ENCODE assay signal across 28 cellular contexts in the genomic region with DNA sequence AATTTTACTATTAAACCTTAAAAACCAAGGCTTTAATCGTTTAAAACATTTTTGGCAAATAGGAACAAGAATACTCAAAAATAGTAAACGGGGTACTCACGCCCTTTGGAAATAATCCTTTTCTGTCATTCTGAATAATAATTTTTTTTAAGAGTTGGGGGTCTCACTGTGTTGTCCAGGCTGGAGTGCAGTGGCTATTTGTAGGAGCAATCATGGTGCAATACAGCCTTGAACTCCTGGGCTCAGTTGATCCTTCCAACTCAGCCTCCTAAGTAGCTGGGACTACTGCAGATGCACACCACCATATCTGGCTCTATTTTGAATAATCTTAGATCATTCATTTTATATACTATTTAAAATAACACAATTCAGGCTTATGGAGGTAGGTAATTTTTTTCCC. TPM values are rescaled to one million over a fixed set of nuclear protein-coding genes. Genes with fewer than 3 reads are reported as not detected.
DNase-seq lines count a peak whose midpoint lies in the region; ATAC-seq, FAIRE-seq and TF ChIP-seq lines count a peak whose summit lies in the region.
"Had no signal": no experiment of that assay in that cellular context is flagged by ENCODE, and none has a peak within 500 bp of the region (broad histone marks: within the 10 kb centered on the region; RNA-seq: fewer than 3 reads in every experiment).

No MANE protein-coding gene starts in this region.

- intact Hi-C loops in HepG2 (cut with micrococcal nuclease; ENCODE audit: unreplicated experiment) = no loop called here
- intact Hi-C loops in right lobe of liver (cut with DNase I) = no loop called here
- intact Hi-C loops in IMR-90 (cut with micrococcal nuclease) = no loop called here
- intact Hi-C loops in K562 (cut with micrococcal nuclease) = no loop called here

- H2AFZ ChIP-seq in HepG2 (ENCODE audit: low read length) = no peak overlapping the region
- no peak overlapping the region for H2AFZ ChIP-seq in IMR-90 (replicated peaks; ENCODE audit: low read length, poor library complexity)
- no peak overlapping the region for H2AFZ ChIP-seq in K562 (ENCODE audit: low read depth, low read length)

- TF ChIP-seq EP300 in HepG2 (IDR thresholded peaks at IDR 0.05; ENCODE audit: low read depth in 2 of 2, low read length in 2 of 2) (no peak), HepG2 (CRISPR knock-in tag; IDR thresholded peaks at IDR 0.05; ENCODE audit: borderline replicate concordance) (no peak), K562 (IDR thresholded peaks at IDR 0.05; ENCODE audit: low read length) (no peak)

- H3K9me3 ChIP-seq in HepG2 (ENCODE audit: low read length) = no peaks in the 10 kb centered on the region
- no peaks in the 10 kb centered on the region for H3K9me3 ChIP-seq in right lobe of liver
- H3K9me3 ChIP-seq in IMR-90 (ENCODE audit: control insufficient read depth, insufficient read depth, low read length) = no peaks in the 10 kb centered on the region
- H3K9me3 ChIP-seq in T-helper 17 cell (ENCODE audit: control insufficient read depth, low read length, poor library complexity, severe bottlenecking) = no peaks in the 10 kb centered on the region
- H3K9me3 ChIP-seq in K562 (replicated peaks; ENCODE audit: control insufficient read depth, insufficient read depth, low read depth, low read length) = no peaks in the 10 kb centered on the region
- H3K9me3 ChIP-seq: A549, BE2C, BLaER1 had no signal

- no peak for FAIRE-seq in HepG2 (lab: Jason Lieb, UNC)
- FAIRE-seq in K562 (lab: Jason Lieb, UNC) = no peak
- FAIRE-seq: A549, GM12891, GM19239 had no signal

- H2AK5ac ChIP-seq in IMR-90 (ENCODE audit: low read depth, low read length) = no peak overlapping the region

- no peak for TF ChIP-seq CTCF in HepG2 (CRISPR knock-in tag; IDR thresholded peaks at IDR 0.05)
- TF ChIP-seq CTCF in right lobe of liver (IDR thresholded peaks at IDR 0.05) = no peak
- no peak for TF ChIP-seq CTCF in IMR-90 (conservative IDR thresholded peaks at IDR 0.05; ENCODE audit: low read depth, low read length)
- TF ChIP-seq CTCF in K562 (IDR thresholded peaks at IDR 0.05 in 2 of 3, conservative IDR thresholded peaks at IDR 0.05 in 1 of 3; ENCODE audit: insufficient read depth in 2 of 3, low read depth in 1 of 3, low read length in 3 of 3) = no peak

- CTCF ChIA-PET in HepG2 (lab: Yijun Ruan, JAX; ENCODE audit: low intra/inter-chr PET ratio, low total read pairs) = no interaction called here
- CTCF ChIA-PET in IMR-90 (lab: Yijun Ruan, JAX) = no interaction called here
- CTCF ChIA-PET in K562 (lab: Yijun Ruan, JAX; ENCODE audit: low intra/inter-chr PET ratio) = no interaction called here

- POLR2A ChIA-PET in HepG2 (lab: Yijun Ruan, JAX) (no interaction called here), IMR-90 (lab: Charles Lee; ENCODE audit: unreplicated experiment) (no interaction called here), K562 (lab: Yijun Ruan, JAX) (interaction anchor here (0.7 to 1.4 kb wide), 5 partner anchors 8 to 19 kb away, joined by 3 to 9 read pairs (median 3); no protein-coding TSS in a partner anchor)

- H3K9ac ChIP-seq in HepG2 (ENCODE audit: insufficient read depth, low read depth, low read length) (no peak overlapping the region), IMR-90 (ENCODE audit: low read depth, low read length) (no peak overlapping the region), K562 (ENCODE audit: insufficient read depth in 1 of 2, low read depth in 2 of 2, low read length in 2 of 2) (no peak overlapping the region)
- H3K9ac ChIP-seq: BLaER1 had no signal

- H3K27ac ChIP-seq in HepG2 (ENCODE audit: extremely low read length, insufficient read depth, low read length) (no peak overlapping the region), right lobe of liver (no peak overlapping the region), IMR-90 (ENCODE audit: insufficient read depth, low read length) (no peak overlapping the region), K562 (ENCODE audit: extremely low read depth, low read depth, low read length) (no peak overlapping the region)
- H3K27ac ChIP-seq: 22Rv1, A549, BLaER1 had no signal

- H3K9me1 ChIP-seq in IMR-90 (ENCODE audit: insufficient read depth, low read length) = no peaks in the 10 kb centered on the region; the same call in 1 of the 2 replicates
- no peaks in the 10 kb centered on the region for H3K9me1 ChIP-seq in K562 (ENCODE audit: control insufficient read depth, insufficient read depth, low read length)

- no peaks in the 10 kb centered on the region for H3K27me3 ChIP-seq in HepG2 (ENCODE audit: control insufficient read depth in 1 of 2, insufficient read depth in 2 of 2, low read length in 2 of 2)
- no peaks in the 10 kb centered on the region for H3K27me3 ChIP-seq in right lobe of liver
- H3K27me3 ChIP-seq in IMR-90 (ENCODE audit: control insufficient read depth, insufficient read depth, low read length) = no peaks in the 10 kb centered on the region
- no peaks in the 10 kb centered on the region for H3K27me3 ChIP-seq in K562 (ENCODE audit: control insufficient read depth in 2 of 2, insufficient read depth in 2 of 2, low read length in 2 of 2)
- H3K27me3 ChIP-seq: BE2C, BLaER1 had no signal

- H3K36me3 ChIP-seq in HepG2 (replicated peaks in 1 of 2; ENCODE audit: control insufficient read depth in 1 of 2, insufficient read depth in 2 of 2, low read length in 2 of 2) = peaks cover 4 to 48% of the 10 kb centered on the region in 2 experiments
- peaks cover 0 to 49% (median 11%) of the 10 kb centered on the region in 4 donors for H3K36me3 ChIP-seq in right lobe of liver
- peaks cover 24% of the 10 kb centered on the region for H3K36me3 ChIP-seq in IMR-90 (ENCODE audit: control insufficient read depth, insufficient read depth, low read length)
- H3K36me3 ChIP-seq in K562 (ENCODE audit: control insufficient read depth, insufficient read depth, low read length) = peaks cover 83% of the 10 kb centered on the region

- H3K14ac ChIP-seq in IMR-90 (replicated peaks; ENCODE audit: low read depth, low read length) = no peak overlapping the region

- in situ Hi-C loops in HepG2 (cut with HindIII; ENCODE audit: extremely low pct_ligation_motif_present, low pct_unique_long_range_greater_than_20kb) = no loop called here
- in situ Hi-C loops in IMR-90 (cut with MboI; ENCODE audit: low sequenced_read_pairs) = no loop called here
- in situ Hi-C loops in K562 (cut with MboI) = no loop called here

- no peak for ATAC-seq in HepG2
- no peak for ATAC-seq in right lobe of liver
- no peak for ATAC-seq in IMR-90 (ENCODE audit: low read depth)
- no peak for ATAC-seq in T-helper 17 cell
- ATAC-seq in K562 = no peak
- no peak for ATAC-seq in stimulated activated naive CD8-positive, alpha-beta T cell treated with anti-CD3 and anti-CD28 coated beads, Interleukin-15, Interleukin-2, amounts not matched to agents 100 U/mL and 50 U/mL, for 24 hours
- ATAC-seq in HG03175 (IDR thresholded peaks at IDR 0.05; ENCODE audit: unreplicated experiment) = no peak
- ATAC-seq: A549 had no signal

- H3K4me3 ChIP-seq in HepG2 (replicated peaks in 1 of 3; ENCODE audit: insufficient read depth in 1 of 3, low read depth in 2 of 3, low read length in 3 of 3) (no peak overlapping the region), right lobe of liver (no peak overlapping the region), IMR-90 (ENCODE audit: insufficient read depth, low read depth, low read length) (no peak overlapping the region), K562 (no peak overlapping the region)
- H3K4me3 ChIP-seq: A549, BLaER1 had no signal

- H3K4ac ChIP-seq in IMR-90 (ENCODE audit: low read depth, low read length) = no peak overlapping the region

- peaks cover 15% of the 10 kb centered on the region for H3K4me1 Mint-ChIP-seq in T-helper 17 cell
- H3K4me1 Mint-ChIP-seq: CD14-positive monocyte had no signal

- H2BK120ac ChIP-seq in IMR-90 (ENCODE audit: low read depth, low read length) = no peak overlapping the region

- peak overlapping the region; percentile 24 for H3K27ac Mint-ChIP-seq in T-helper 17 cell
- H3K27ac Mint-ChIP-seq: CD14-positive monocyte had no signal

- BruUV-seq in HepG2 (replicated peaks; lab: Mats Ljungman, UMichigan) (TSS peak; percentile 15), IMR-90 (replicated peaks; lab: Mats Ljungman, UMichigan) (TSS peak; percentile 10), K562 (replicated peaks; lab: Mats Ljungman, UMichigan) (no TSS peak)

- H4K20me1 ChIP-seq in HepG2 (ENCODE audit: insufficient read depth, low read length) = peaks cover 9% of the 10 kb centered on the region
- peaks cover 6% of the 10 kb centered on the region for H4K20me1 ChIP-seq in IMR-90 (ENCODE audit: insufficient read depth, low read length)
- no peaks in the 10 kb centered on the region for H4K20me1 ChIP-seq in K562 (replicated peaks; ENCODE audit: control insufficient read depth, insufficient read depth, low read length)

- no peak for DNase-seq in HepG2 (ENCODE audit: low spot score)
- no peak for DNase-seq in right lobe of liver
- no peak for DNase-seq in IMR-90
- DNase-seq in T-helper 17 cell = no peak
- DNase-seq in K562 (ENCODE audit: extremely low read depth in 1 of 4, low spot score in 3 of 4) = no peak
- no peak for DNase-seq in stimulated activated naive CD8-positive, alpha-beta T cell treated with anti-CD3 and anti-CD28 coated beads, Interleukin-15, Interleukin-2, amounts not matched to agents 100 U/mL and 50 U/mL, for 24 hours
- DNase-seq in cortex of kidney (lab: John Stamatoyannopoulos, UW) = no peak
- DNase-seq: ACHN; BE2C; C1 segment of cervical spinal cord; CD4-positive, alpha-beta memory T cell; CD4-positive, CD25-positive, alpha-beta regulatory T cell; CD8-positive, alpha-beta memory T cell; COR-L47; DMS 273 treated with DMSO at 0.1 percent for 48 hours; DMS153; DMS53; DMS79; DND-41; EL; GDM1 had no signal

- TF ChIP-seq RAD21 in HepG2 (CRISPR knock-in tag; IDR thresholded peaks at IDR 0.05) (no peak), IMR-90 (IDR thresholded peaks at IDR 0.05; ENCODE audit: low read length) (no peak), K562 (CRISPR knock-in tag; conservative IDR thresholded peaks at IDR 0.05 in 1 of 2, IDR thresholded peaks at IDR 0.05 in 1 of 2) (no peak)

- H2BK5ac ChIP-seq in IMR-90 (ENCODE audit: low read depth, low read length, poor library complexity, severe bottlenecking) = no peak overlapping the region

- no peak overlapping the region for H4K91ac ChIP-seq in IMR-90 (ENCODE audit: insufficient read depth, low read depth, low read length)

- dilution Hi-C loops in IMR-90 (cut with HindIII; ENCODE audit: low sequenced_read_pairs, unreplicated experiment) = no loop called here

- H4K5ac ChIP-seq in IMR-90 (ENCODE audit: low read depth, low read length) = no peak overlapping the region

- no peak overlapping the region for H3K18ac ChIP-seq in IMR-90 (ENCODE audit: low read depth, low read length)

- H3K56ac ChIP-seq in IMR-90 (ENCODE audit: extremely low read depth, insufficient read depth, low read length) = no peak overlapping the region

- no peak for TF ChIP-seq POLR2A in HepG2 (IDR thresholded peaks at IDR 0.05; ENCODE audit: insufficient read depth in 1 of 2, low read depth in 2 of 2, low read length in 2 of 2)
- TF ChIP-seq POLR2A in right lobe of liver (IDR thresholded peaks at IDR 0.05) = no peak
- TF ChIP-seq POLR2A in IMR-90 (IDR thresholded peaks at IDR 0.05; ENCODE audit: low read depth, low read length) = no peak
- no peak for TF ChIP-seq POLR2A in K562 (conservative IDR thresholded peaks at IDR 0.05)

- H3K79me2 ChIP-seq in HepG2 (ENCODE audit: insufficient read depth, low read length) (peaks cover 26% of the 10 kb centered on the region), K562 (ENCODE audit: control insufficient read depth, insufficient read depth, low read length) (peaks cover 74% of the 10 kb centered on the region)

- no peak overlapping the region for H2BK20ac ChIP-seq in IMR-90 (ENCODE audit: low read depth, low read length)

- no peak overlapping the region for H2BK15ac ChIP-seq in IMR-90 (ENCODE audit: low read depth, low read length)

- no peak overlapping the region for H3K23ac ChIP-seq in IMR-90 (ENCODE audit: low read depth, low read length)

- peaks cover 8% of the 10 kb centered on the region for H3K36me3 Mint-ChIP-seq in T-helper 17 cell (ENCODE audit: low read depth)

- H3K4me1 ChIP-seq in HepG2 (ENCODE audit: insufficient read depth, low read length) (no peaks in the 10 kb centered on the region), right lobe of liver (no peaks in the 10 kb centered on the region), IMR-90 (ENCODE audit: control insufficient read depth, insufficient read depth, low read length) (no peaks in the 10 kb centered on the region), K562 (replicated peaks in 1 of 2; ENCODE audit: control insufficient read depth in 2 of 2, insufficient read depth in 2 of 2, low read length in 2 of 2) (peaks cover 0 to 4% of the 10 kb centered on the region in 2 experiments; a peak in 2 of 5 replicates)
- H3K4me1 ChIP-seq: BE2C, BLaER1 had no signal

- no peak overlapping the region for H2AK9ac ChIP-seq in IMR-90 (replicated peaks; ENCODE audit: low read depth, low read length, poor library complexity)

- no peaks in the 10 kb centered on the region for H3K27me3 Mint-ChIP-seq in T-helper 17 cell
- H3K27me3 Mint-ChIP-seq: CD4-positive, alpha-beta memory T cell; CD4-positive, CD25-positive, alpha-beta regulatory T cell; CD8-positive, alpha-beta memory T cell had no signal

- no peak overlapping the region for H4K8ac ChIP-seq in IMR-90 (ENCODE audit: low read depth in 2 of 2, low read length in 2 of 2)

- WGBS in HepG2 (ENCODE audit: low lambda C conversion rate) = 96% methylated on average over 3 of the region's 3 CpGs
- 93% methylated on average over 3 of the region's 3 CpGs for WGBS in right lobe of liver (ENCODE audit: insufficient coverage, low coverage, low lambda C conversion rate, missing lambda C conversion rate)
- WGBS in IMR-90 (ENCODE audit: extremely low coverage in 2 of 2, insufficient read length in 1 of 2), 2 experiments = no CpG with 5 or more reads among the region's 3 CpGs
- 96% methylated on average over 3 of the region's 3 CpGs for WGBS in K562 (ENCODE audit: insufficient coverage, low coverage, missing lambda C conversion rate)

- H3K4me2 ChIP-seq in HepG2 (ENCODE audit: low read depth, low read length) (no peak overlapping the region), IMR-90 (ENCODE audit: low read depth, low read length) (no peak overlapping the region), K562 (ENCODE audit: insufficient read depth, low read length) (no peak overlapping the region)
- H3K4me2 ChIP-seq: A549, BLaER1 had no signal

- H3K79me1 ChIP-seq in IMR-90 (ENCODE audit: low read depth in 1 of 2, low read length in 2 of 2) = peaks cover 13 to 36% of the 10 kb centered on the region in 2 experiments

- H3K4me3 Mint-ChIP-seq in T-helper 17 cell = no peak overlapping the region
- H3K4me3 Mint-ChIP-seq: CD14-positive monocyte; CD4-positive, alpha-beta memory T cell; CD4-positive, CD25-positive, alpha-beta regulatory T cell; CD8-positive, alpha-beta memory T cell had no signal

RNA-seq across cellular contexts. Expression of a gene that starts 24.9 kb away (rescaled TPM):
- total RNA-seq in HepG2 (2016; rRNA removed; fragmentation: Illumina TruSeq; extraction: Trizol) (50.7 and 59.5 TPM in 2 replicates), right lobe of liver (10 to 100 TPM; 23.2 to 40.0 (median 36.3) TPM), IMR-90 (2012; rRNA removed) (14.9 and 30.6 TPM in 2 replicates), T-helper 17 cell (100 to 1,000 TPM; 187 to 190 TPM), K562 (2014; rRNA removed) (110 and 119 TPM in 2 replicates), K562 (2014; rRNA removed; fragmentation: Illumina TruSeq; extraction: Trizol) (144 and 164 TPM in 2 replicates), K562 (2015; rRNA removed; fragmentation: Illumina TruSeq; extraction: Trizol) (141 and 144 TPM in 2 replicates), K562 (2021) (198 and 207 TPM in 2 replicates)
- total RNA-seq in HepG2 (2016; cell fraction: cytosol; rRNA removed; fragmentation: Illumina TruSeq; extraction: Trizol; ENCODE audit: low read depth) = 9.4 and 13.3 TPM in 2 replicates
- total RNA-seq in HepG2 (2016; cell fraction: insoluble cytoplasmic fraction; rRNA removed; fragmentation: Illumina TruSeq; extraction: Trizol) = 50.6 and 54.5 TPM in 2 replicates
- 19.2 and 24.0 TPM in 2 replicates for total RNA-seq in HepG2 (2016; cell fraction: membrane; rRNA removed; fragmentation: Illumina TruSeq; extraction: Trizol)
- total RNA-seq in HepG2 (2016; cell fraction: nucleus; rRNA removed; fragmentation: Illumina TruSeq; extraction: Trizol) = 50.0 and 54.9 TPM in 2 replicates
- polyA plus RNA-seq in HepG2 (2011; rRNA removed) (15.9 and 17.9 TPM in 2 replicates), IMR-90 (2012; rRNA removed) (31.8 and 45.8 TPM in 2 replicates), K562 (2011; rRNA removed) (95.0 and 115 TPM in 2 replicates), K562 (2014; fragmentation: Illumina TruSeq; extraction: Trizol) (137 and 168 TPM in 2 replicates), K562 (2014; fragmentation: Nextera tagmentation; extraction: Ambion mirVana) (10 to 100 TPM; 56.1 to 66.5 TPM), K562 (2014; rRNA removed) (117 and 144 TPM in 2 replicates)
- polyA plus RNA-seq in HepG2 (2011; cell fraction: cytosol; rRNA removed) = 9.5 and 11.8 TPM in 2 replicates
- 57.7 and 73.4 TPM in 2 replicates for polyA plus RNA-seq in HepG2 (2011; cell fraction: nucleus; rRNA removed)
- polyA plus RNA-seq in HepG2 (2012) = 25.8 and 32.8 TPM in 2 replicates
- polyA plus RNA-seq in HepG2 (2016; cell fraction: cytosol; fragmentation: Illumina TruSeq; extraction: Trizol; ENCODE audit: low read depth) = 3.1 and 3.2 TPM in 2 replicates
- 56.2 and 61.3 TPM in 2 replicates for polyA plus RNA-seq in HepG2 (2016; cell fraction: insoluble cytoplasmic fraction; fragmentation: Illumina TruSeq; extraction: Trizol; ENCODE audit: low read depth)
- 9.0 and 10.3 TPM in 2 replicates for polyA plus RNA-seq in HepG2 (2016; cell fraction: membrane; fragmentation: Illumina TruSeq; extraction: Trizol; ENCODE audit: low read depth)
- polyA plus RNA-seq in HepG2 (2016; cell fraction: nucleus; fragmentation: Illumina TruSeq; extraction: Trizol; ENCODE audit: insufficient read depth, low read depth) = 70.2 and 76.0 TPM in 2 replicates
- 25.3 and 62.6 TPM in 2 replicates for polyA minus RNA-seq in HepG2 (2011; rRNA and poly(A)+ RNA removed; ENCODE audit: low replicate concordance)
- polyA minus RNA-seq in HepG2 (2011; cell fraction: cytosol; rRNA and poly(A)+ RNA removed) = 11.8 and 15.0 TPM in 2 replicates
- polyA minus RNA-seq in HepG2 (2011; cell fraction: nucleus; rRNA and poly(A)+ RNA removed) = 91.1 and 123 TPM in 2 replicates
- 5.9 and 6.8 TPM in 2 replicates for polyA plus RNA-seq in IMR-90 (2012; cell fraction: cytosol; rRNA removed)
- 33.4 and 106 TPM in 2 replicates for polyA plus RNA-seq in IMR-90 (2012; cell fraction: nucleus; rRNA removed; ENCODE audit: low replicate concordance)
- total RNA-seq in K562 (2011; cell fraction: chromatin; rRNA removed; ENCODE audit: low replicate concordance) = 93.5 and 286 TPM in 2 replicates
- 133 and 154 TPM in 2 replicates for total RNA-seq in K562 (2011; cell fraction: nucleolus; rRNA removed)
- 161 and 217 TPM in 2 replicates for total RNA-seq in K562 (2011; cell fraction: nucleoplasm; rRNA removed)
- polyA plus RNA-seq in K562 (2011; cell fraction: cytosol; rRNA removed) = 61.1 and 102 TPM in 2 replicates
- 137 and 144 TPM in 2 replicates for polyA plus RNA-seq in K562 (2011; cell fraction: nucleus; rRNA removed)
- polyA plus RNA-seq in K562 (2012) = 102 and 214 TPM in 2 replicates
- 121 and 164 TPM in 2 replicates for polyA minus RNA-seq in K562 (2011; rRNA and poly(A)+ RNA removed)
- 55.3 and 77.4 TPM in 2 replicates for polyA minus RNA-seq in K562 (2011; cell fraction: cytosol; rRNA and poly(A)+ RNA removed)
- polyA minus RNA-seq in K562 (2011; cell fraction: nucleus; rRNA and poly(A)+ RNA removed) = 193 and 262 TPM in 2 replicates

RNA-seq across cellular contexts. Expression of a gene that starts 43.5 kb away (rescaled TPM):
- total RNA-seq in HepG2 (2016; rRNA removed; fragmentation: Illumina TruSeq; extraction: Trizol) (50.7 and 59.2 TPM in 2 replicates), right lobe of liver (10 to 100 TPM in 2 of 6 experiments, 1 to 10 TPM in 4; 4.4 to 17.7 (median 6.2) TPM), IMR-90 (2012; rRNA removed) (6.1 and 6.4 TPM in 2 replicates), T-helper 17 cell (1 to 10 TPM; 3.6 to 6.3 TPM), K562 (2014; rRNA removed) (25.8 and 28.6 TPM in 2 replicates), K562 (2014; rRNA removed; fragmentation: Illumina TruSeq; extraction: Trizol) (16.8 and 26.1 TPM in 2 replicates), K562 (2015; rRNA removed; fragmentation: Illumina TruSeq; extraction: Trizol) (12.1 and 14.0 TPM in 2 replicates), K562 (2021) (29.0 TPM in 2 replicates)
- 9.0 and 17.2 TPM in 2 replicates for total RNA-seq in HepG2 (2016; cell fraction: cytosol; rRNA removed; fragmentation: Illumina TruSeq; extraction: Trizol; ENCODE audit: low read depth)
- total RNA-seq in HepG2 (2016; cell fraction: insoluble cytoplasmic fraction; rRNA removed; fragmentation: Illumina TruSeq; extraction: Trizol) = 53.0 and 54.3 TPM in 2 replicates
- 10.5 and 14.1 TPM in 2 replicates for total RNA-seq in HepG2 (2016; cell fraction: membrane; rRNA removed; fragmentation: Illumina TruSeq; extraction: Trizol)
- total RNA-seq in HepG2 (2016; cell fraction: nucleus; rRNA removed; fragmentation: Illumina TruSeq; extraction: Trizol) = 17.0 and 26.9 TPM in 2 replicates
- polyA plus RNA-seq in HepG2 (2011; rRNA removed) (37.3 and 39.2 TPM in 2 replicates), IMR-90 (2012; rRNA removed) (11.9 and 12.6 TPM in 2 replicates), K562 (2011; rRNA removed) (30.6 and 49.5 TPM in 2 replicates), K562 (2014; fragmentation: Illumina TruSeq; extraction: Trizol) (14.1 and 25.3 TPM in 2 replicates), K562 (2014; fragmentation: Nextera tagmentation; extraction: Ambion mirVana) (100 to 1,000 TPM; 112 to 116 TPM), K562 (2014; rRNA removed) (35.3 and 37.8 TPM in 2 replicates)
- polyA plus RNA-seq in HepG2 (2011; cell fraction: cytosol; rRNA removed) = 39.8 and 50.1 TPM in 2 replicates
- polyA plus RNA-seq in HepG2 (2011; cell fraction: nucleus; rRNA removed) = 10.2 and 10.4 TPM in 2 replicates
- 27.8 and 33.2 TPM in 2 replicates for polyA plus RNA-seq in HepG2 (2012)
- polyA plus RNA-seq in HepG2 (2016; cell fraction: cytosol; fragmentation: Illumina TruSeq; extraction: Trizol; ENCODE audit: low read depth) = 6.3 and 9.9 TPM in 2 replicates
- polyA plus RNA-seq in HepG2 (2016; cell fraction: insoluble cytoplasmic fraction; fragmentation: Illumina TruSeq; extraction: Trizol; ENCODE audit: low read depth) = 35.3 and 35.8 TPM in 2 replicates
- 7.3 and 7.8 TPM in 2 replicates for polyA plus RNA-seq in HepG2 (2016; cell fraction: membrane; fragmentation: Illumina TruSeq; extraction: Trizol; ENCODE audit: low read depth)
- polyA plus RNA-seq in HepG2 (2016; cell fraction: nucleus; fragmentation: Illumina TruSeq; extraction: Trizol; ENCODE audit: insufficient read depth, low read depth) = 19.2 and 21.0 TPM in 2 replicates
- 14.9 and 26.4 TPM in 2 replicates for polyA minus RNA-seq in HepG2 (2011; rRNA and poly(A)+ RNA removed; ENCODE audit: low replicate concordance)
- polyA minus RNA-seq in HepG2 (2011; cell fraction: cytosol; rRNA and poly(A)+ RNA removed) = 3.2 and 3.4 TPM in 2 replicates
- polyA minus RNA-seq in HepG2 (2011; cell fraction: nucleus; rRNA and poly(A)+ RNA removed) = 4.1 TPM in 2 replicates
- polyA plus RNA-seq in IMR-90 (2012; cell fraction: cytosol; rRNA removed) = 12.7 and 17.5 TPM in 2 replicates
- 3.9 and 5.0 TPM in 2 replicates for polyA plus RNA-seq in IMR-90 (2012; cell fraction: nucleus; rRNA removed; ENCODE audit: low replicate concordance)
- total RNA-seq in K562 (2011; cell fraction: chromatin; rRNA removed; ENCODE audit: low replicate concordance) = 10.0 and 12.5 TPM in 2 replicates
- 17.1 and 19.0 TPM in 2 replicates for total RNA-seq in K562 (2011; cell fraction: nucleolus; rRNA removed)
- 19.2 and 21.5 TPM in 2 replicates for total RNA-seq in K562 (2011; cell fraction: nucleoplasm; rRNA removed)
- polyA plus RNA-seq in K562 (2011; cell fraction: cytosol; rRNA removed) = 37.2 and 46.5 TPM in 2 replicates
- polyA plus RNA-seq in K562 (2011; cell fraction: nucleus; rRNA removed) = 32.2 and 54.0 TPM in 2 replicates
- 42.5 and 51.0 TPM in 2 replicates for polyA plus RNA-seq in K562 (2012)
- 7.4 and 8.4 TPM in 2 replicates for polyA minus RNA-seq in K562 (2011; rRNA and poly(A)+ RNA removed)
- polyA minus RNA-seq in K562 (2011; cell fraction: cytosol; rRNA and poly(A)+ RNA removed) = 5.2 and 8.2 TPM in 2 replicates
- polyA minus RNA-seq in K562 (2011; cell fraction: nucleus; rRNA and poly(A)+ RNA removed) = 4.3 and 8.8 TPM in 2 replicates
